Comparison of ENCODE assay signal across 18 cellular contexts in the genomic region with DNA sequence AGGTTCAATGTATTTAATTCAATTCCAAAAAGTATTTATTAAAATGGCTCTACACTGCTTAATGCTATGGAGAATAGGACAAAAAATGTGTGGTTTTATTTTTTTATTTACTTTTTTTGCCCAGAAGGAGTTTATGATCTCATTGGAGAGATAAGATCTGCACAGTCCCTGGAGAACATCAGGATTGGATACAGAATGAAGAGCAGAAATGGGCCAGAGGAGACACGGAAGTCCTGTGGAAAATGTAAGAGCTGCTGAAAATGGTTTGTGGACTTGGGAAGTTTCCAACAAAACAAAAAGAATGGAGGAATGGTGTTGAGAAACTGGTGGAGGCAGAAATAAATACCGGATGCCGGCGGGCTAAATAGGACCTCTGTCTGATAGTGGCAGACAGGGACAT.
A peak's percentile ranks its signal among the peaks of the same experiment; 100 is the strongest.
DNase-seq lines count a peak whose midpoint lies in the region; ATAC-seq and TF ChIP-seq lines count a peak whose summit lies in the region.
"Had no signal": no experiment of that assay in that cellular context is flagged by ENCODE, and none has a peak within 500 bp of the region (broad histone marks: within the 10 kb centered on the region; RNA-seq: fewer than 3 reads in every experiment).

No MANE protein-coding gene starts in this region.

- no peak for TF ChIP-seq EP300 in esophagus muscularis mucosa (IDR thresholded peaks at IDR 0.05)

- H3K36me3 ChIP-seq in esophagus muscularis mucosa, result no peaks in the 10 kb centered on the region
- H3K36me3 ChIP-seq: BE2C; BLaER1 treated with 17β-estradiol and CSF1 and Interleukin-3, amounts not matched to agents 10 nM and 100 nM had no signal

- TF ChIP-seq POLR2A in esophagus muscularis mucosa (IDR thresholded peaks at IDR 0.05; ENCODE audit: low read depth), result no peak

- no peaks in the 10 kb centered on the region for H3K4me1 ChIP-seq in esophagus muscularis mucosa
- H3K4me1 ChIP-seq: BE2C had no signal

- H3K4me1 Mint-ChIP-seq in HFFc6 (ENCODE audit: low read depth), result no peaks in the 10 kb centered on the region
- H3K4me1 Mint-ChIP-seq: CD14-positive monocyte; CD8-positive, alpha-beta memory T cell had no signal

- peaks cover 0 to 9% (median 0%) of the 10 kb centered on the region in 4 donors for H3K27me3 ChIP-seq in esophagus muscularis mucosa
- H3K27me3 ChIP-seq: BE2C had no signal

- DNase-seq in EH (ENCODE audit: low read depth), result peak; percentile 73
- peak; percentile 8 for DNase-seq in HFFc6
- DNase-seq in esophagus muscularis mucosa (ENCODE audit: extremely low spot score), result peak; percentile 50
- no peak for DNase-seq in activated CD4-positive, CD25-positive, alpha-beta regulatory T cell (lab: John Stamatoyannopoulos, UW)
- no peak for DNase-seq in amygdala (lab: John Stamatoyannopoulos, UW)
- DNase-seq: AML-193; BE2C; CD4-positive, alpha-beta T cell; CD8-positive, alpha-beta memory T cell; DMS 273 treated with DMSO at 0.1 percent for 48 hours; DMS79; GF-D8; GM23248; H9 had no signal

- no peak overlapping the region for H3K4me3 Mint-ChIP-seq in HFFc6
- H3K4me3 Mint-ChIP-seq: CD14-positive monocyte; CD4-positive, alpha-beta T cell; CD8-positive, alpha-beta memory T cell; H9 had no signal

- no peaks in the 10 kb centered on the region for H3K9me3 ChIP-seq in esophagus muscularis mucosa
- H3K9me3 ChIP-seq: BLaER1 treated with 17β-estradiol and CSF1 and Interleukin-3, amounts not matched to agents 10 nM and 100 nM had no signal

- no peak overlapping the region for H3K27ac ChIP-seq in esophagus muscularis mucosa (replicated peaks in 1 of 4)
- H3K27ac ChIP-seq: BLaER1 treated with 17β-estradiol and CSF1 and Interleukin-3, amounts not matched to agents 10 nM and 100 nM; GM23248 had no signal

- H3K4me3 ChIP-seq in esophagus muscularis mucosa, result no peak overlapping the region
- H3K4me3 ChIP-seq: BLaER1 treated with 17β-estradiol and CSF1 and Interleukin-3, amounts not matched to agents 10 nM and 100 nM; GM23248 had no signal

- no peak for TF ChIP-seq CTCF in HFFc6 (IDR thresholded peaks at IDR 0.05)
- no peak for TF ChIP-seq CTCF in esophagus muscularis mucosa (IDR thresholded peaks at IDR 0.05)

- H3K27ac Mint-ChIP-seq in HFFc6, result no peak overlapping the region
- H3K27ac Mint-ChIP-seq: CD14-positive monocyte; CD4-positive, alpha-beta T cell; CD8-positive, alpha-beta memory T cell; H9 had no signal

- 81% methylated on average over 4 of the region's 4 CpGs for WGBS in esophagus muscularis mucosa

- no peaks in the 10 kb centered on the region for H3K36me3 Mint-ChIP-seq in HFFc6 (ENCODE audit: low read depth)
- H3K36me3 Mint-ChIP-seq: CD14-positive monocyte; CD8-positive, alpha-beta memory T cell had no signal

- intact Hi-C loops in esophagus muscularis mucosa (cut with DNase I), result no loop called here

- no peak for ATAC-seq in GM18498 (IDR thresholded peaks at IDR 0.05; ENCODE audit: unreplicated experiment)
- ATAC-seq: HCT116 had no signal

- H3K27me3 Mint-ChIP-seq in HFFc6 (ENCODE audit: insufficient read depth), result peaks cover 11% of the 10 kb centered on the region; the same call in 1 of the 2 replicates

- H3K9me3 Mint-ChIP-seq in HFFc6, result no peaks in the 10 kb centered on the region; the same call in 1 of the 2 replicates
- H3K9me3 Mint-ChIP-seq: CD4-positive, alpha-beta T cell; H9 had no signal

Comparison
In these comparisons a context has a peak if more than half of its experiments do, and no peak if none do; other contexts are left out.
1. DNase-seq: peak in EH (single experiment), HFFc6 (single experiment) and esophagus muscularis mucosa (single experiment); none in activated CD4-positive, CD25-positive, alpha-beta regulatory T cell (0 of 4) and amygdala (0 of 56).